In the genomic region with DNA sequence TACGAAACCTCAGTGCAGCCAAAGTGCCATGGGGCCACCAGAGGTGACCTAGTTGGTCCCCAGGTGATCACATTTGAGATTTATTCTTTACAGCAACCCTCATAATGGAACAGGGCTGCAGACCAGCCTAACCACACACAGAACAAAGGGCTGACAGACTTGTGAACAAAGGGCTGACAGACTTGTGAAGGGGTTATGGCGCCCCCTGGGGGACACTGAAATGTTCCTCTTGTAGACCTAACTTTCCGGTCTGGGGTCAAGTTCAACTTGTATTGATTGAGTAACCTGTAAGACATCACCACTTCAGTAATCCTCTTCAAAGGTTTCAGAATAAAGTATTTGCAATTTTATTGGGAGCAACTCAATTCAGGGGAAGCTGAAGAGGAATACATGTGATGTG, we compare ENCODE assay signal across 8 cellular contexts.
A peak's percentile ranks its signal among the peaks of the same experiment; 100 is the strongest.
DNase-seq lines count a peak whose midpoint lies in the region; ATAC-seq and FAIRE-seq lines count a peak whose summit lies in the region.

No MANE protein-coding gene starts in this region.

- DNase-seq in ACHN (peak; percentile 53), HTR-8/SVneo (ENCODE audit: insufficient read length, low spot score) (peak; percentile 51), NOMO-1 treated with DMSO at 0.1 percent for 48 hours (lab: John Stamatoyannopoulos, UW; ENCODE audit: unreplicated experiment) (peak; percentile 85), epidermal melanocyte (ENCODE audit: insufficient read length, low spot score) (peak; percentile 39), myocyte (ENCODE audit: low read depth) (peak; percentile 75)
- DNase-seq in activated CD8-positive, alpha-beta memory T cell treated with anti-CD3 and anti-CD28 coated beads for 48 hours (ENCODE audit: low read depth in 2 of 3, low spot score in 2 of 3) = peak; percentile 43 to 76 (median 46)
- DNase-seq in stimulated activated CD8-positive, alpha-beta memory T cell treated with anti-CD3 and anti-CD28 coated beads, Interleukin-7, amount 100 ng/mL, for 1 hour (ENCODE audit: low read depth in 2 of 2) = peak; percentile 55 to 77

- in situ Hi-C loops in ACHN (cut with HindIII; ENCODE audit: low pct_ligation_motif_present, low pct_unique_long_range_greater_than_20kb, low sequenced_read_pairs) = no loop called here

- ATAC-seq in GM19023 (IDR thresholded peaks at IDR 0.05; ENCODE audit: unreplicated experiment) = peak; percentile 64

- FAIRE-seq in HTR-8/SVneo (lab: Jason Lieb, UNC) = peak; percentile 95

Comparison
In these comparisons a context has a peak if more than half of its experiments do, and no peak if none do; other contexts are left out.
1. Peak in every context shown above with its lines: DNase-seq and ATAC-seq.